Comparison of ENCODE assay signal across 7 cellular contexts in the genomic region with DNA sequence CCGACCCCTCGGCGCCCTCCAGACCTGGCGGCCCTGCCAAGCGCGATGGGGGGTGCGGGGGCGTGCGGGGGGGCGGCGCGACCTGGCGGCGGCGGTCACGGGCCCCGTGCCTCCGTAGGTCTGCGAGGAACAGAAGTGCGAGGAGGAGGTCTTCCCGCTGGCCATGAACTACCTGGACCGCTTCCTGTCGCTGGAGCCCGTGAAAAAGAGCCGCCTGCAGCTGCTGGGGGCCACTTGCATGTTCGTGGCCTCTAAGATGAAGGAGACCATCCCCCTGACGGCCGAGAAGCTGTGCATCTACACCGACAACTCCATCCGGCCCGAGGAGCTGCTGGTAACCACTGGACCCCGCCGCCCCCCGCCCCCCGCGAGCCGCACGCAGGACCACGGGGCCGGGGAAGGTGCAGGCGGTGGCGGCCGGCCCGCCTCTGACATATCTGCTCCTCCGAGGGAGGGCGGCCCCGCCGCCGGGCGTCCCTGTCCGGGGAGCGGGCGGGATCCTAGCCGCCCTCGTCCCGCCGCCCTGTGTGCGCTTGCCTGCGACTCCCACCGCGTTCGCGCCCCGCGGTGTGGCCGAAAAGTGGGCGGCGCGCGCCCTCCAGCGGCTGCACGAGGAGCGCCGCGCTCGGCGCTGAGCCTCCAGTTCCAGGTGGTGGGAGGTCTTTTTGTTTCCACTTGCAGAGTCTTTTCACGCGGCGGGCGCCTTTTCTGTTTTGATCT. TPM values are rescaled to one million over a fixed set of nuclear protein-coding genes. Genes with fewer than 3 reads are reported as not detected.
DNase-seq lines count a peak whose midpoint lies in the region; ATAC-seq, FAIRE-seq and TF ChIP-seq lines count a peak whose summit lies in the region.

No MANE protein-coding gene starts in this region.

- DNase-seq in GM12892 (ENCODE audit: insufficient read length) (peak; percentile 87), HK-2 (ENCODE audit: unreplicated experiment) (peak; percentile 71), RCC 7860 (ENCODE audit: low spot score) (peak; percentile 54), fibroblast of pulmonary artery (ENCODE audit: low read depth) (peak; percentile 84)
- peak; percentile 62 for DNase-seq in activated T-helper 1 cell treated with anti-CD3 and anti-CD28 coated beads, Interleukin-12 subunit alpha, Interleukin-12 subunit beta, Interleukin-2, Interleukin-4 antibody, amounts not matched to agents 30 ng/mL and 10 ng/mL and 1 ng/mL, durations not matched to agents 14 hours and 24 hours and 36 hours (ENCODE audit: low spot score)
- peak; percentile 73 for DNase-seq in natural killer cell treated with Interleukin-12 subunit alpha and Interleukin-12 subunit beta and Interleukin-15 and Interleukin-18, amount 100 ng/mL, for 72 hours (ENCODE audit: low spot score)
- peak; percentile 76 for DNase-seq in stimulated activated naive B cell treated with anti-CD40 and anti-IgM and Interleukin-4, amounts not matched to agents 10 μg/mL and 1 μg/mL and 100 μg/mL, for 72 hours

- peak; percentile 54 for TF ChIP-seq CTCF in fibroblast of pulmonary artery (IDR thresholded peaks at IDR 0.05; ENCODE audit: low read length, missing control alignments)

- no peaks in the 10 kb centered on the region for H3K36me3 Mint-ChIP-seq in activated T-helper 1 cell treated with anti-CD3 and anti-CD28 coated beads, Interleukin-12 subunit alpha, Interleukin-12 subunit beta, Interleukin-2, Interleukin-4 antibody, amounts not matched to agents 30 ng/mL and 10 ng/mL and 1 ng/mL, durations not matched to agents 14 hours and 24 hours and 36 hours (ENCODE audit: low read depth)
- no peaks in the 10 kb centered on the region for H3K36me3 Mint-ChIP-seq in natural killer cell treated with Interleukin-12 subunit alpha and Interleukin-12 subunit beta and Interleukin-15 and Interleukin-18, amount 100 ng/mL, for 72 hours
- peaks cover 5 to 14% of the 10 kb centered on the region in 2 donors for H3K36me3 Mint-ChIP-seq in stimulated activated naive B cell treated with anti-CD40 and anti-IgM and Interleukin-4, amounts not matched to agents 10 μg/mL and 1 μg/mL and 100 μg/mL, for 72 hours

- H3K4me3 ChIP-seq in fibroblast of pulmonary artery (replicated peaks; ENCODE audit: low read depth, low read length), result peak overlapping the region; percentile 88

- FAIRE-seq in GM12892 (lab: Jason Lieb, UNC) (peak; percentile 99), RCC 7860 (lab: Jason Lieb, UNC) (no peak)

- no peak for TF ChIP-seq POLR2A in GM12892 (IDR thresholded peaks at IDR 0.05; ENCODE audit: low read depth, low read length)

- no peaks in the 10 kb centered on the region for H3K4me1 Mint-ChIP-seq in activated T-helper 1 cell treated with anti-CD3 and anti-CD28 coated beads, Interleukin-12 subunit alpha, Interleukin-12 subunit beta, Interleukin-2, Interleukin-4 antibody, amounts not matched to agents 30 ng/mL and 10 ng/mL and 1 ng/mL, durations not matched to agents 14 hours and 24 hours and 36 hours (ENCODE audit: low read depth)
- peaks cover 5 to 14% of the 10 kb centered on the region in 2 donors for H3K4me1 Mint-ChIP-seq in natural killer cell treated with Interleukin-12 subunit alpha and Interleukin-12 subunit beta and Interleukin-15 and Interleukin-18, amount 100 ng/mL, for 72 hours (ENCODE audit: low read depth in 2 of 2)
- peaks cover 22 to 45% of the 10 kb centered on the region in 2 donors for H3K4me1 Mint-ChIP-seq in stimulated activated naive B cell treated with anti-CD40 and anti-IgM and Interleukin-4, amounts not matched to agents 10 μg/mL and 1 μg/mL and 100 μg/mL, for 72 hours

- H3K4me3 Mint-ChIP-seq in activated T-helper 1 cell treated with anti-CD3 and anti-CD28 coated beads, Interleukin-12 subunit alpha, Interleukin-12 subunit beta, Interleukin-2, Interleukin-4 antibody, amounts not matched to agents 30 ng/mL and 10 ng/mL and 1 ng/mL, durations not matched to agents 14 hours and 24 hours and 36 hours, result peak overlapping the region; percentile 73
- peak overlapping the region; percentile 59 for H3K4me3 Mint-ChIP-seq in natural killer cell treated with Interleukin-12 subunit alpha and Interleukin-12 subunit beta and Interleukin-15 and Interleukin-18, amount 100 ng/mL, for 72 hours
- H3K4me3 Mint-ChIP-seq in stimulated activated naive B cell treated with anti-CD40 and anti-IgM and Interleukin-4, amounts not matched to agents 10 μg/mL and 1 μg/mL and 100 μg/mL, for 72 hours, result peak overlapping the region; percentile 79 to 84

- ATAC-seq in natural killer cell treated with Interleukin-12 subunit alpha and Interleukin-12 subunit beta and Interleukin-15 and Interleukin-18, amount 100 ng/mL, for 72 hours, result peak; percentile 88 to 90
- ATAC-seq in stimulated activated naive B cell treated with anti-CD40 and anti-IgM and Interleukin-4, amounts not matched to agents 10 μg/mL and 1 μg/mL and 100 μg/mL, for 72 hours (replicated peaks), result peak; percentile 81 to 86

- no peaks in the 10 kb centered on the region for H3K9me3 Mint-ChIP-seq in activated T-helper 1 cell treated with anti-CD3 and anti-CD28 coated beads, Interleukin-12 subunit alpha, Interleukin-12 subunit beta, Interleukin-2, Interleukin-4 antibody, amounts not matched to agents 30 ng/mL and 10 ng/mL and 1 ng/mL, durations not matched to agents 14 hours and 24 hours and 36 hours
- H3K9me3 Mint-ChIP-seq in natural killer cell treated with Interleukin-12 subunit alpha and Interleukin-12 subunit beta and Interleukin-15 and Interleukin-18, amount 100 ng/mL, for 72 hours, result no peaks in the 10 kb centered on the region
- H3K9me3 Mint-ChIP-seq in stimulated activated naive B cell treated with anti-CD40 and anti-IgM and Interleukin-4, amounts not matched to agents 10 μg/mL and 1 μg/mL and 100 μg/mL, for 72 hours, result no peaks in the 10 kb centered on the region

- H3K27ac Mint-ChIP-seq in activated T-helper 1 cell treated with anti-CD3 and anti-CD28 coated beads, Interleukin-12 subunit alpha, Interleukin-12 subunit beta, Interleukin-2, Interleukin-4 antibody, amounts not matched to agents 30 ng/mL and 10 ng/mL and 1 ng/mL, durations not matched to agents 14 hours and 24 hours and 36 hours, result no peak overlapping the region
- no peak overlapping the region for H3K27ac Mint-ChIP-seq in natural killer cell treated with Interleukin-12 subunit alpha and Interleukin-12 subunit beta and Interleukin-15 and Interleukin-18, amount 100 ng/mL, for 72 hours
- H3K27ac Mint-ChIP-seq in stimulated activated naive B cell treated with anti-CD40 and anti-IgM and Interleukin-4, amounts not matched to agents 10 μg/mL and 1 μg/mL and 100 μg/mL, for 72 hours, result peak overlapping the region; percentile 62

- intact Hi-C loops in activated T-helper 1 cell treated with anti-CD3 and anti-CD28 coated beads, Interleukin-12 subunit alpha, Interleukin-12 subunit beta, Interleukin-2, Interleukin-4 antibody, amounts not matched to agents 30 ng/mL and 10 ng/mL and 1 ng/mL, durations not matched to agents 14 hours and 24 hours and 36 hours (cut with micrococcal nuclease), result loop anchor here (1.0 to 5.0 kb wide), 10 partner anchors 60 to 798 kb away; a partner anchor contains a TSS

- H3K27me3 Mint-ChIP-seq in activated T-helper 1 cell treated with anti-CD3 and anti-CD28 coated beads, Interleukin-12 subunit alpha, Interleukin-12 subunit beta, Interleukin-2, Interleukin-4 antibody, amounts not matched to agents 30 ng/mL and 10 ng/mL and 1 ng/mL, durations not matched to agents 14 hours and 24 hours and 36 hours (ENCODE audit: insufficient read depth), result peaks cover 24% of the 10 kb centered on the region
- H3K27me3 Mint-ChIP-seq in natural killer cell treated with Interleukin-12 subunit alpha and Interleukin-12 subunit beta and Interleukin-15 and Interleukin-18, amount 100 ng/mL, for 72 hours, result peaks cover 19 to 27% of the 10 kb centered on the region in 2 donors
- H3K27me3 Mint-ChIP-seq in stimulated activated naive B cell treated with anti-CD40 and anti-IgM and Interleukin-4, amounts not matched to agents 10 μg/mL and 1 μg/mL and 100 μg/mL, for 72 hours, result peaks cover 27 to 31% of the 10 kb centered on the region in 2 donors

RNA-seq across cellular contexts. Expression of a gene that starts 2.1 kb away (rescaled TPM):
- 1.5 TPM for polyA plus RNA-seq in GM12892 (2012; ENCODE audit: missing spikeins)
- total RNA-seq in activated T-helper 1 cell treated with anti-CD3 and anti-CD28 coated beads, Interleukin-12 subunit alpha, Interleukin-12 subunit beta, Interleukin-2, Interleukin-4 antibody, amounts not matched to agents 30 ng/mL and 10 ng/mL and 1 ng/mL, durations not matched to agents 14 hours and 24 hours and 36 hours, result 26.4 and 28.1 TPM in 2 replicates
- under 1 TPM in 1 of 2 donors, not detected in 1; 0.67 TPM for total RNA-seq in natural killer cell treated with Interleukin-12 subunit alpha and Interleukin-12 subunit beta and Interleukin-15 and Interleukin-18, amount 100 ng/mL, for 72 hours

RNA-seq across cellular contexts. Expression of a gene that starts 32.1 kb away (rescaled TPM):
- 9.1 TPM for polyA plus RNA-seq in GM12892 (2012; ENCODE audit: missing spikeins)
- total RNA-seq in activated T-helper 1 cell treated with anti-CD3 and anti-CD28 coated beads, Interleukin-12 subunit alpha, Interleukin-12 subunit beta, Interleukin-2, Interleukin-4 antibody, amounts not matched to agents 30 ng/mL and 10 ng/mL and 1 ng/mL, durations not matched to agents 14 hours and 24 hours and 36 hours, result 28.1 and 32.1 TPM in 2 replicates
- 10 to 100 TPM; 23.4 to 37.7 TPM for total RNA-seq in natural killer cell treated with Interleukin-12 subunit alpha and Interleukin-12 subunit beta and Interleukin-15 and Interleukin-18, amount 100 ng/mL, for 72 hours

Comparison
In these comparisons a context has a peak if more than half of its experiments do, and no peak if none do; other contexts are left out.
1. Peak in every context shown above with its lines: DNase-seq, ATAC-seq and H3K4me3 ChIP-seq.
2. RNA of a gene that starts 2.1 kb away (total RNA-seq): 26.4 to 28.1 TPM in activated T-helper 1 cell treated with anti-CD3 and anti-CD28 coated beads, Interleukin-12 subunit alpha, Interleukin-12 subunit beta, Interleukin-2, Interleukin-4 antibody, amounts not matched to agents 30 ng/mL and 10 ng/mL and 1 ng/mL, durations not matched to agents 14 hours and 24 hours and 36 hours; 0.67 TPM in natural killer cell treated with Interleukin-12 subunit alpha and Interleukin-12 subunit beta and Interleukin-15 and Interleukin-18, amount 100 ng/mL, for 72 hours; every median in the first group is over 10 times any median in the second.